In genomic region chr2:214034417-214034816, GRCh38 we compare ENCODE assay signal across 19 cellular contexts.
DNase-seq lines count a peak whose midpoint lies in the region; ATAC-seq and TF ChIP-seq lines count a peak whose summit lies in the region.
"Had no signal": no experiment of that assay in that cellular context is flagged by ENCODE, and none has a peak within 500 bp of the region (broad histone marks: within the 10 kb centered on the region; RNA-seq: fewer than 3 reads in every experiment).

No MANE protein-coding gene starts in this region.

- no peaks in the 10 kb centered on the region for H3K4me1 Mint-ChIP-seq in stimulated activated effector memory CD8-positive, alpha-beta T cell treated with anti-CD3 and anti-CD28 coated beads, Interleukin-12 subunit alpha, Interleukin-12 subunit beta, amount 100 ng/mL, for 72 hours
- no peaks in the 10 kb centered on the region for H3K4me1 Mint-ChIP-seq in activated naive CD4-positive, alpha-beta T cell treated with anti-CD3 and anti-CD28 coated beads for 36 hours (ENCODE audit: low read depth)
- H3K4me1 Mint-ChIP-seq in T-helper 2 cell treated with Interferon-gamma antibody and Interleukin-4, amounts not matched to agents 5 μg/mL and 100 μg/mL, for 36 hours (ENCODE audit: low read depth) = no peaks in the 10 kb centered on the region
- H3K4me1 Mint-ChIP-seq in activated T-helper 1 cell treated with anti-CD3 and anti-CD28 coated beads, Interleukin-12 subunit alpha, Interleukin-12 subunit beta, Interleukin-2, Interleukin-4 antibody, amounts not matched to agents 30 ng/mL and 10 ng/mL and 1 ng/mL, durations not matched to agents 14 hours and 24 hours and 36 hours (ENCODE audit: low read depth) = no peaks in the 10 kb centered on the region

- H3K27ac Mint-ChIP-seq in stimulated activated effector memory CD8-positive, alpha-beta T cell treated with anti-CD3 and anti-CD28 coated beads, Interleukin-12 subunit alpha, Interleukin-12 subunit beta, amount 100 ng/mL, for 72 hours = no peak overlapping the region
- no peak overlapping the region for H3K27ac Mint-ChIP-seq in activated naive CD4-positive, alpha-beta T cell treated with anti-CD3 and anti-CD28 coated beads for 36 hours
- no peak overlapping the region for H3K27ac Mint-ChIP-seq in T-helper 2 cell treated with Interferon-gamma antibody and Interleukin-4, amounts not matched to agents 5 μg/mL and 100 μg/mL, for 36 hours
- no peak overlapping the region for H3K27ac Mint-ChIP-seq in activated T-helper 1 cell treated with anti-CD3 and anti-CD28 coated beads, Interleukin-12 subunit alpha, Interleukin-12 subunit beta, Interleukin-2, Interleukin-4 antibody, amounts not matched to agents 30 ng/mL and 10 ng/mL and 1 ng/mL, durations not matched to agents 14 hours and 24 hours and 36 hours

- ATAC-seq in stimulated activated effector memory CD8-positive, alpha-beta T cell treated with anti-CD3 and anti-CD28 coated beads, Interleukin-12 subunit alpha, Interleukin-12 subunit beta, amount 100 ng/mL, for 72 hours = peak; percentile 32
- ATAC-seq: A549, HCT116 had no signal

- H3K27me3 Mint-ChIP-seq in activated naive CD4-positive, alpha-beta T cell treated with anti-CD3 and anti-CD28 coated beads for 36 hours (ENCODE audit: low read depth) = no peaks in the 10 kb centered on the region
- no peaks in the 10 kb centered on the region for H3K27me3 Mint-ChIP-seq in T-helper 2 cell treated with Interferon-gamma antibody and Interleukin-4, amounts not matched to agents 5 μg/mL and 100 μg/mL, for 36 hours (ENCODE audit: low read depth)
- H3K27me3 Mint-ChIP-seq in activated T-helper 1 cell treated with anti-CD3 and anti-CD28 coated beads, Interleukin-12 subunit alpha, Interleukin-12 subunit beta, Interleukin-2, Interleukin-4 antibody, amounts not matched to agents 30 ng/mL and 10 ng/mL and 1 ng/mL, durations not matched to agents 14 hours and 24 hours and 36 hours (ENCODE audit: insufficient read depth) = no peaks in the 10 kb centered on the region

- TF ChIP-seq RAD21 in Ishikawa (IDR thresholded peaks at IDR 0.05; ENCODE audit: low read depth) = no peak

- CTCF ChIA-PET in activated naive CD4-positive, alpha-beta T cell treated with anti-CD3 and anti-CD28 coated beads for 36 hours (lab: Charles Lee) = no interaction called here

- no peak overlapping the region for H3K4me3 ChIP-seq in H7 (ENCODE audit: insufficient read depth, low read depth, low read length)
- H3K4me3 ChIP-seq: A549, Peyer's patch, SJSA1 had no signal

- H3K36me3 ChIP-seq in H7 (replicated peaks; ENCODE audit: control insufficient read depth, insufficient read depth, low read length) = no peaks in the 10 kb centered on the region
- H3K36me3 ChIP-seq: BE2C, Peyer's patch, SJSA1 had no signal

- DNase-seq in H7 = peak; percentile 4
- DNase-seq in iPS-NIHi7 (ENCODE audit: extremely low spot score) = peak; percentile 15
- no peak for DNase-seq in stimulated activated effector memory CD8-positive, alpha-beta T cell treated with anti-CD3 and anti-CD28 coated beads, Interleukin-12 subunit alpha, Interleukin-12 subunit beta, amount 100 ng/mL, for 72 hours (ENCODE audit: low spot score in 2 of 2)
- DNase-seq in activated naive CD4-positive, alpha-beta T cell treated with anti-CD3 and anti-CD28 coated beads for 36 hours = no peak
- DNase-seq in T-helper 2 cell treated with Interferon-gamma antibody and Interleukin-4, amounts not matched to agents 5 μg/mL and 100 μg/mL, for 36 hours (ENCODE audit: low spot score) = no peak
- DNase-seq in activated T-helper 1 cell treated with anti-CD3 and anti-CD28 coated beads, Interleukin-12 subunit alpha, Interleukin-12 subunit beta, Interleukin-2, Interleukin-4 antibody, amounts not matched to agents 30 ng/mL and 10 ng/mL and 1 ng/mL, durations not matched to agents 14 hours and 24 hours and 36 hours (ENCODE audit: low spot score) = no peak
- DNase-seq: BE2C, EL, GF-D8, Kasumi-1, NCI-H1694 treated with DMSO at 0.1 percent for 48 hours, NCI-H2081 treated with DMSO at 0.1 percent for 48 hours, NCI-H2171 treated with DMSO at 0.1 percent for 48 hours, NCI-H524 treated with DMSO at 0.1 percent for 48 hours, Peyer's patch had no signal

- no peaks in the 10 kb centered on the region for H3K27me3 ChIP-seq in H7 (ENCODE audit: control insufficient read depth, insufficient read depth, low read length)
- H3K27me3 ChIP-seq: BE2C, Peyer's patch, SJSA1 had no signal

- no peaks in the 10 kb centered on the region for H3K36me3 Mint-ChIP-seq in stimulated activated effector memory CD8-positive, alpha-beta T cell treated with anti-CD3 and anti-CD28 coated beads, Interleukin-12 subunit alpha, Interleukin-12 subunit beta, amount 100 ng/mL, for 72 hours
- H3K36me3 Mint-ChIP-seq in activated naive CD4-positive, alpha-beta T cell treated with anti-CD3 and anti-CD28 coated beads for 36 hours (ENCODE audit: low read depth) = no peaks in the 10 kb centered on the region
- no peaks in the 10 kb centered on the region for H3K36me3 Mint-ChIP-seq in T-helper 2 cell treated with Interferon-gamma antibody and Interleukin-4, amounts not matched to agents 5 μg/mL and 100 μg/mL, for 36 hours (ENCODE audit: low read depth)
- H3K36me3 Mint-ChIP-seq in activated T-helper 1 cell treated with anti-CD3 and anti-CD28 coated beads, Interleukin-12 subunit alpha, Interleukin-12 subunit beta, Interleukin-2, Interleukin-4 antibody, amounts not matched to agents 30 ng/mL and 10 ng/mL and 1 ng/mL, durations not matched to agents 14 hours and 24 hours and 36 hours (ENCODE audit: low read depth) = no peaks in the 10 kb centered on the region

- peak; percentile 89 for TF ChIP-seq EP300 in Ishikawa (IDR thresholded peaks at IDR 0.05; ENCODE audit: borderline replicate concordance)

- H3K9me3 Mint-ChIP-seq in stimulated activated effector memory CD8-positive, alpha-beta T cell treated with anti-CD3 and anti-CD28 coated beads, Interleukin-12 subunit alpha, Interleukin-12 subunit beta, amount 100 ng/mL, for 72 hours = peaks cover 3% of the 10 kb centered on the region
- H3K9me3 Mint-ChIP-seq in activated naive CD4-positive, alpha-beta T cell treated with anti-CD3 and anti-CD28 coated beads for 36 hours = no peaks in the 10 kb centered on the region
- H3K9me3 Mint-ChIP-seq in T-helper 2 cell treated with Interferon-gamma antibody and Interleukin-4, amounts not matched to agents 5 μg/mL and 100 μg/mL, for 36 hours = peaks cover under 1% of the 10 kb centered on the region
- peaks cover 2% of the 10 kb centered on the region for H3K9me3 Mint-ChIP-seq in activated T-helper 1 cell treated with anti-CD3 and anti-CD28 coated beads, Interleukin-12 subunit alpha, Interleukin-12 subunit beta, Interleukin-2, Interleukin-4 antibody, amounts not matched to agents 30 ng/mL and 10 ng/mL and 1 ng/mL, durations not matched to agents 14 hours and 24 hours and 36 hours

- H3K4me3 Mint-ChIP-seq in stimulated activated effector memory CD8-positive, alpha-beta T cell treated with anti-CD3 and anti-CD28 coated beads, Interleukin-12 subunit alpha, Interleukin-12 subunit beta, amount 100 ng/mL, for 72 hours = no peak overlapping the region
- H3K4me3 Mint-ChIP-seq in activated naive CD4-positive, alpha-beta T cell treated with anti-CD3 and anti-CD28 coated beads for 36 hours = no peak overlapping the region
- no peak overlapping the region for H3K4me3 Mint-ChIP-seq in T-helper 2 cell treated with Interferon-gamma antibody and Interleukin-4, amounts not matched to agents 5 μg/mL and 100 μg/mL, for 36 hours
- H3K4me3 Mint-ChIP-seq in activated T-helper 1 cell treated with anti-CD3 and anti-CD28 coated beads, Interleukin-12 subunit alpha, Interleukin-12 subunit beta, Interleukin-2, Interleukin-4 antibody, amounts not matched to agents 30 ng/mL and 10 ng/mL and 1 ng/mL, durations not matched to agents 14 hours and 24 hours and 36 hours = no peak overlapping the region

- intact Hi-C loops in activated naive CD4-positive, alpha-beta T cell treated with anti-CD3 and anti-CD28 coated beads for 36 hours (cut with micrococcal nuclease) = no loop called here
- intact Hi-C loops in activated T-helper 1 cell treated with anti-CD3 and anti-CD28 coated beads, Interleukin-12 subunit alpha, Interleukin-12 subunit beta, Interleukin-2, Interleukin-4 antibody, amounts not matched to agents 30 ng/mL and 10 ng/mL and 1 ng/mL, durations not matched to agents 14 hours and 24 hours and 36 hours (cut with micrococcal nuclease) = no loop called here

TF ChIP-seq in Ishikawa, 13 proteins besides CTCF, POLR2A, EP300 and RAD21 (continues in another document):
- TF ChIP-seq, protein P1, sequence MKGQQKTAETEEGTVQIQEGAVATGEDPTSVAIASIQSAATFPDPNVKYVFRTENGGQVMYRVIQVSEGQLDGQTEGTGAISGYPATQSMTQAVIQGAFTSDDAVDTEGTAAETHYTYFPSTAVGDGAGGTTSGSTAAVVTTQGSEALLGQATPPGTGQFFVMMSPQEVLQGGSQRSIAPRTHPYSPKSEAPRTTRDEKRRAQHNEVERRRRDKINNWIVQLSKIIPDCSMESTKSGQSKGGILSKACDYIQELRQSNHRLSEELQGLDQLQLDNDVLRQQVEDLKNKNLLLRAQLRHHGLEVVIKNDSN (IDR thresholded peaks at IDR 0.05) = no peak
- TF ChIP-seq EGR1 (IDR thresholded peaks at IDR 0.05) = no peak
- TF ChIP-seq TAF1 (IDR thresholded peaks at IDR 0.05; ENCODE audit: low read depth) = no peak
- peak; percentile 51; the same call in 1 of the 2 replicates for TF ChIP-seq CEBPB (IDR thresholded peaks at IDR 0.05)
- no peak for TF ChIP-seq ZBTB7A (IDR thresholded peaks at IDR 0.05; ENCODE audit: low read depth)
- TF ChIP-seq FOXM1 (IDR thresholded peaks at IDR 0.05; ENCODE audit: borderline replicate concordance, low read depth) = peak; percentile 66
- TF ChIP-seq YY1 (IDR thresholded peaks at IDR 0.05; ENCODE audit: low read depth) = no peak; the same call in 1 of the 2 replicates
- peak; percentile 76 for TF ChIP-seq TEAD4 (IDR thresholded peaks at IDR 0.05)
- TF ChIP-seq, protein P2, sequence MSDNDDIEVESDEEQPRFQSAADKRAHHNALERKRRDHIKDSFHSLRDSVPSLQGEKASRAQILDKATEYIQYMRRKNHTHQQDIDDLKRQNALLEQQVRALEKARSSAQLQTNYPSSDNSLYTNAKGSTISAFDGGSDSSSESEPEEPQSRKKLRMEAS (IDR thresholded peaks at IDR 0.05) = peak; percentile 56; the same call in 1 of the 2 replicates
- peak; percentile 95 for TF ChIP-seq TCF12 (IDR thresholded peaks at IDR 0.05; ENCODE audit: low read depth)
- peak; percentile 91 for TF ChIP-seq NFIC (IDR thresholded peaks at IDR 0.05)

Comparison
In these comparisons a context has a peak if more than half of its experiments do, and no peak if none do; other contexts are left out.
1. DNase-seq: peak in H7 (single experiment) and iPS-NIHi7 (single experiment); none in stimulated activated effector memory CD8-positive, alpha-beta T cell treated with anti-CD3 and anti-CD28 coated beads, Interleukin-12 subunit alpha, Interleukin-12 subunit beta, amount 100 ng/mL, for 72 hours (0 of 2), activated naive CD4-positive, alpha-beta T cell treated with anti-CD3 and anti-CD28 coated beads for 36 hours (single experiment), T-helper 2 cell treated with Interferon-gamma antibody and Interleukin-4, amounts not matched to agents 5 μg/mL and 100 μg/mL, for 36 hours (single experiment) and activated T-helper 1 cell treated with anti-CD3 and anti-CD28 coated beads, Interleukin-12 subunit alpha, Interleukin-12 subunit beta, Interleukin-2, Interleukin-4 antibody, amounts not matched to agents 30 ng/mL and 10 ng/mL and 1 ng/mL, durations not matched to agents 14 hours and 24 hours and 36 hours (single experiment).